8 cellular contexts compared by ENCODE assay signal in the genomic region with DNA sequence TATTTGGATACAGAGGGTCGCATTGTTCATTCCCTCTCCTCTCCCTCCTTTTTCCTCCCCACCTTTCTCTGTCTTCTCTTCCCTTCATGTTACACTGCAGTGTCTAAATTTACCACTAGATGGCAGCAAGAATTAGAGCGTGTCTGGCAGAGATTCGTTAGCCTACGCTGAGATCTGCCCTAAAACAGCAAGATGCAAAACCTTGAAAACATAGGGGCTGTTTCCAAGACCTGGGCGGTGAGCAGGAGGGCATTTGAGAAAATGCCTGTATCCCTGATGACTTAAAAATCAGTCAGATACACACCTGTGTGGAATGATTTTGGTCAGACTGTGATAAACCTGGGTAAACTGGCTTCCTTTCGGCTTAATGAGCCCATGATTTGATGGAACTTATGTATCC.
DNase-seq lines count a peak whose midpoint lies in the region; TF ChIP-seq lines count a peak whose summit lies in the region.

No MANE protein-coding gene starts in this region.

- no peaks in the 10 kb centered on the region for H3K36me3 Mint-ChIP-seq in HFFc6 (ENCODE audit: low read depth)

- H3K27me3 ChIP-seq in mammary epithelial cell (ENCODE audit: insufficient read depth, low read length): no peaks in the 10 kb centered on the region

- in situ Hi-C loops in mammary epithelial cell (cut with MboI; ENCODE audit: low sequenced_read_pairs in 2 of 2): loop anchor here (10.0 to 25.0 kb wide), 3 partner anchors 135 to 418 kb away; no protein-coding TSS in a partner anchor

- BruUV-seq in mammary epithelial cell (replicated peaks; lab: Mats Ljungman, UMichigan): no TSS peak

- H2AFZ ChIP-seq in mammary epithelial cell (ENCODE audit: low read depth, low read length): no peak overlapping the region

- no peak overlapping the region for H3K27ac ChIP-seq in mammary epithelial cell (ENCODE audit: insufficient read depth, low read depth, low read length)

- intact Hi-C loops in mammary epithelial cell (cut with micrococcal nuclease): loop anchor here (1.0 to 5.0 kb wide), 4 partner anchors 143 to 653 kb away; no protein-coding TSS in a partner anchor

- no peaks in the 10 kb centered on the region for H3K9me3 Mint-ChIP-seq in HFFc6

- no peak overlapping the region for H3K27ac Mint-ChIP-seq in HFFc6

- no peaks in the 10 kb centered on the region for H4K20me1 ChIP-seq in mammary epithelial cell (ENCODE audit: insufficient read depth, low read length)

- H3K27me3 Mint-ChIP-seq in HFFc6 (ENCODE audit: insufficient read depth): peaks cover 3% of the 10 kb centered on the region

- TF ChIP-seq CTCF in HFFc6 (IDR thresholded peaks at IDR 0.05): peak; percentile 91
- TF ChIP-seq CTCF in mammary epithelial cell (conservative IDR thresholded peaks at IDR 0.05 in 1 of 2, IDR thresholded peaks at IDR 0.05 in 1 of 2; ENCODE audit: extremely low read depth in 1 of 2, insufficient read depth in 1 of 2, low read depth in 1 of 2, low read length in 2 of 2): peak; percentile 78 to 87

- no peaks in the 10 kb centered on the region for H3K9me3 ChIP-seq in mammary epithelial cell (replicated peaks; ENCODE audit: insufficient read depth, low read length)

- CTCF ChIA-PET in mammary epithelial cell (lab: Charles Lee; ENCODE audit: low non-redundant PET): interaction anchor here (0.6 to 0.8 kb wide), 4 partner anchors 10 to 410 kb away, joined by 3 to 10 read pairs (median 6); no protein-coding TSS in a partner anchor

- H3K4me1 ChIP-seq in mammary epithelial cell (ENCODE audit: insufficient read depth, low read length): no peaks in the 10 kb centered on the region

- no peaks in the 10 kb centered on the region for H3K4me1 Mint-ChIP-seq in HFFc6 (ENCODE audit: low read depth)

- H3K4me3 ChIP-seq in mammary epithelial cell (replicated peaks in 1 of 3; ENCODE audit: insufficient read depth in 1 of 3, low read depth in 2 of 3, low read length in 3 of 3): no peak overlapping the region

- H3K4me2 ChIP-seq in mammary epithelial cell (ENCODE audit: insufficient read depth, low read depth, low read length): no peak overlapping the region

- H3K79me2 ChIP-seq in mammary epithelial cell (ENCODE audit: insufficient read depth, low read length): no peaks in the 10 kb centered on the region

- peak; percentile 67 for DNase-seq in activated CD8-positive, alpha-beta memory T cell treated with anti-CD3 and anti-CD28 coated beads for 24 hours
- no peak for DNase-seq in activated CD8-positive, alpha-beta memory T cell treated with anti-CD3 and anti-CD28 coated beads, Interleukin-2, amount 50 U/mL, for 48 hours
- peak; percentile 38 for DNase-seq in HFFc6
- peak; percentile 59 for DNase-seq in NCI-H128 (lab: John Stamatoyannopoulos, UW; ENCODE audit: unreplicated experiment)
- peak in 4 of 5 donors; percentile 8 to 42 (median 27) for DNase-seq in T-helper 1 cell
- DNase-seq in mammary epithelial cell: peak; percentile 57
- DNase-seq in kidney glomerular epithelial cell (lab: John Stamatoyannopoulos, UW): peak; percentile 52
- DNase-seq in stimulated activated CD4-positive, alpha-beta T cell treated with anti-CD3 and anti-CD28 coated beads, Interleukin-4, amount 100 ng/mL, for 48 hours (ENCODE audit: low read depth in 2 of 2): peak; percentile 4 to 6

- no peak overlapping the region for H3K4me3 Mint-ChIP-seq in HFFc6

- no peak overlapping the region for H3K9ac ChIP-seq in mammary epithelial cell (ENCODE audit: insufficient read depth, low read length)

- WGBS in mammary epithelial cell (ENCODE audit: low coverage, missing lambda C conversion rate): 19% methylated on average over 6 of the region's 6 CpGs

- dilution Hi-C loops in mammary epithelial cell (cut with HindIII; ENCODE audit: low sequenced_read_pairs): no loop called here

- H3K36me3 ChIP-seq in mammary epithelial cell (ENCODE audit: insufficient read depth, low read length): no peaks in the 10 kb centered on the region
